9 cellular contexts compared by ENCODE assay signal in the genomic region with DNA sequence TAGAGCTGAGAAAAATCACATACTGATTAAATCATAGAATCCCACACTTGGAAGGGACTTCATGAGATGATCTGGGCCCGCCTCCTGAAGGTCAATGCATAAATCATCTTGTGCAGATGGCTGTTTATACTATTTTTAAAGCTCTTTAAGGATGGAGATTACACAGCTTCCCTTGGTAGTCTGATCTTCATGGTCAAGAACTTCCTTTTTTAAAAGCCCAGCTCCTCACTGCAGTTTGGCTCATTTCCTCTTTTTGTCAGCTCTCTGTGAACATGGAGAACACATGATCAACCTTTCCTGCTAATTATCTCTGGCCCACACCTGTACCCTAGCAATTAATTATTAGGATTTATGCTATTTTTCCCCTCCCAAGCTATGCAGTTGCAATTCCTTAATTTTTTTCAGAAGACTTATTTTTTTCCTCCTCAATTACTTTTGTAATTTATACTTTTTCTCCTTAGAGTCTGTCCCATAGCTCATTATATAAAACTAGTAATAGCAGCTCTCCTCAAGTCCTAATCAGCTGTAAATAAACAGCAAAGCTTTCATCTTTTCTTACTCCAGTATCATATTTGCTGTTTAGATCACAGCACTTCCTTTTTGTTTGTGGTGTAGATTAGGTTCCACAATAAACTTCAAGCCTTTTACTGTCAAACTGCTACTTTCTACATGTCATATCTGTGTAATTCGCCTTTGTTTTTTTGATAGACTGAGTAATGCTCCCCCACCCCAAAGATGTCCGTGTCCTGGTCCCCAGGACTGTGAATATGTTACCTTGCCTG. TPM values are rescaled to one million over a fixed set of nuclear protein-coding genes. Genes with fewer than 3 reads are reported as not detected.
A peak's percentile ranks its signal among the peaks of the same experiment; 100 is the strongest.
DNase-seq lines count a peak whose midpoint lies in the region; ATAC-seq, FAIRE-seq and TF ChIP-seq lines count a peak whose summit lies in the region.
"Had no signal": no experiment of that assay in that cellular context is flagged by ENCODE, and none has a peak within 500 bp of the region (broad histone marks: within the 10 kb centered on the region; RNA-seq: fewer than 3 reads in every experiment).

No MANE protein-coding gene starts in this region.

- no peak overlapping the region for H3K27ac ChIP-seq in thyroid gland

- no peaks in the 10 kb centered on the region for H3K9me3 ChIP-seq in thyroid gland

- TF ChIP-seq POLR2A in GM18505 (IDR thresholded peaks at IDR 0.05; ENCODE audit: borderline replicate concordance, extremely low read depth, insufficient read depth, insufficient read length) (no peak), thyroid gland (IDR thresholded peaks at IDR 0.05) (no peak)

- no peaks in the 10 kb centered on the region for H3K27me3 ChIP-seq in thyroid gland

- H3K36me3 ChIP-seq in thyroid gland: no peaks in the 10 kb centered on the region

- FAIRE-seq in frontal cortex (lab: Jason Lieb, UNC): no peak

- peak; percentile 44 for DNase-seq in fibroblast of the aortic adventitia (ENCODE audit: low read depth)
- no peak for DNase-seq in GM03348 (ENCODE audit: low spot score)
- DNase-seq in OCI-M2 (lab: John Stamatoyannopoulos, UW; ENCODE audit: unreplicated experiment): no peak
- DNase-seq in thyroid gland: no peak
- no peak for DNase-seq in frontal cortex (ENCODE audit: low spot score in 2 of 2)
- DNase-seq: glutamatergic neuron had no signal

- intact Hi-C loops in thyroid gland (cut with DNase I): loop anchor here (5.0 kb wide), 1 partner anchor 119 kb away; no protein-coding TSS in a partner anchor

- WGBS in thyroid gland, 2 donors: 81% methylated on average over 3 of the region's 3 CpGs

- ATAC-seq in GM18505 (IDR thresholded peaks at IDR 0.05; ENCODE audit: unreplicated experiment) (peak; percentile 99), GM21576 (IDR thresholded peaks at IDR 0.05; ENCODE audit: unreplicated experiment) (peak; percentile 96), HG03565 (IDR thresholded peaks at IDR 0.05; ENCODE audit: unreplicated experiment) (peak; percentile 95)

- H3K4me1 ChIP-seq in thyroid gland: no peaks in the 10 kb centered on the region

- H3K4me3 ChIP-seq in fibroblast of the aortic adventitia (ENCODE audit: low read depth, low read length) (no peak overlapping the region), thyroid gland (replicated peaks in 1 of 3) (no peak overlapping the region)

- TF ChIP-seq CTCF in fibroblast of the aortic adventitia (IDR thresholded peaks at IDR 0.05; ENCODE audit: insufficient read depth, low read length) (no peak), thyroid gland (IDR thresholded peaks at IDR 0.05) (no peak)

RNA-seq across cellular contexts. Expression of a gene that starts 25.7 kb away (rescaled TPM):
- total RNA-seq in fibroblast of the aortic adventitia (ENCODE audit: low replicate concordance) (not detected in 2 replicates), thyroid gland (not detected), frontal cortex (0.41 TPM)

RNA-seq across cellular contexts. Expression of a gene that starts 52.3 kb away (rescaled TPM):
- total RNA-seq in fibroblast of the aortic adventitia (ENCODE audit: low replicate concordance) (138 and 203 TPM in 2 replicates), thyroid gland (10 to 100 TPM in 1 of 4 donors, 1 to 10 TPM in 3; 3.0 to 12.7 (median 4.4) TPM), frontal cortex (8.6 TPM)

Comparison
In these comparisons a context has a peak if more than half of its experiments do, and no peak if none do; other contexts are left out.
1. RNA of a gene that starts 52.3 kb away (total RNA-seq): 138 to 203 TPM in fibroblast of the aortic adventitia; 8.6 TPM in frontal cortex (single experiment) and 3.0 to 12.7 TPM in thyroid gland; every median in the first group is over 10 times any median in the second.
2. Peak in every context shown above with its lines, with median percentiles within 50 percentile points of each other: ATAC-seq.